In genomic region chr7:17672774-17673173, GRCh38 we compare ENCODE assay signal across 16 cellular contexts.
DNase-seq lines count a peak whose midpoint lies in the region; ATAC-seq and TF ChIP-seq lines count a peak whose summit lies in the region.
"Had no signal": no experiment of that assay in that cellular context is flagged by ENCODE, and none has a peak within 500 bp of the region (broad histone marks: within the 10 kb centered on the region; RNA-seq: fewer than 3 reads in every experiment).

No MANE protein-coding gene starts in this region.

- intact Hi-C loops in vagina (cut with DNase I), result no loop called here

- TF ChIP-seq CTCF in epithelial cell of esophagus (IDR thresholded peaks at IDR 0.05; ENCODE audit: insufficient read depth, low read depth, low read length, missing control alignments) (no peak), foreskin keratinocyte (conservative IDR thresholded peaks at IDR 0.05) (no peak), vagina (IDR thresholded peaks at IDR 0.05) (no peak)

- H3K27ac ChIP-seq in GM23248 (no peak overlapping the region), foreskin keratinocyte (peak overlapping the region; percentile 91), vagina (peak overlapping the region; percentile 3)
- H3K27ac ChIP-seq: C4-2B had no signal

- H3K4me1 ChIP-seq in GM23248 (ENCODE audit: insufficient read depth), result peaks cover 15% of the 10 kb centered on the region
- peaks cover 23% of the 10 kb centered on the region for H3K4me1 ChIP-seq in foreskin keratinocyte
- H3K4me1 ChIP-seq in vagina, result peaks cover 12% of the 10 kb centered on the region
- H3K4me1 ChIP-seq: HAP-1 had no signal

- no peak overlapping the region for H3K4me2 ChIP-seq in GM23248 (ENCODE audit: unreplicated experiment)

- no peak for TF ChIP-seq POLR2A in vagina (IDR thresholded peaks at IDR 0.05)

- in situ Hi-C loops in GM23248 (cut with MboI), result loop anchor here (25.0 kb wide), 1 partner anchor 685 kb away; no protein-coding TSS in a partner anchor

- peak overlapping the region; percentile 65 for H2AFZ ChIP-seq in GM23248

- H3F3A ChIP-seq in GM23248 (ENCODE audit: insufficient read depth), result peaks cover 19% of the 10 kb centered on the region

- DNase-seq in GM23248 (peak; percentile 45), epithelial cell of esophagus (ENCODE audit: low read depth) (peak; percentile 76), foreskin keratinocyte (peak in 1 of 2 donors; percentile 40), vagina (ENCODE audit: extremely low spot score in 2 of 2) (no peak), ecto neural progenitor cell (ENCODE audit: low spot score) (no peak), NCI-H1105 (lab: John Stamatoyannopoulos, UW) (no peak)
- DNase-seq: ACHN; AML-193; Caco-2; CD4-positive, alpha-beta T cell; DMS153; DMS79; GDM1 had no signal

- H3K27me3 ChIP-seq in GM23248 (replicated peaks; ENCODE audit: insufficient read depth) (no peaks in the 10 kb centered on the region), foreskin keratinocyte (no peaks in the 10 kb centered on the region), vagina (no peaks in the 10 kb centered on the region)

- H3K9ac ChIP-seq in GM23248, result no peak overlapping the region

- H3K4me3 ChIP-seq in GM23248 (no peak overlapping the region), epithelial cell of esophagus (ENCODE audit: low read length) (no peak overlapping the region), vagina (no peak overlapping the region)
- H3K4me3 ChIP-seq: HAP-1 had no signal

- ATAC-seq in foreskin keratinocyte (no peak), HG02970 (IDR thresholded peaks at IDR 0.05; ENCODE audit: low FRiP score, unreplicated experiment) (no peak)

- H4K20me1 ChIP-seq in GM23248 (ENCODE audit: insufficient read depth), result no peaks in the 10 kb centered on the region

- H3K36me3 ChIP-seq in GM23248 (ENCODE audit: low read depth), result no peaks in the 10 kb centered on the region
- H3K36me3 ChIP-seq in vagina, result no peaks in the 10 kb centered on the region
- H3K36me3 ChIP-seq: HAP-1 had no signal

- H3K9me2 ChIP-seq in GM23248 (ENCODE audit: insufficient read depth), result no peaks in the 10 kb centered on the region

- H3K79me2 ChIP-seq in GM23248 (ENCODE audit: insufficient read depth), result no peaks in the 10 kb centered on the region

- WGBS in GM23248 (ENCODE audit: low coverage in 1 of 2, low lambda C conversion rate in 2 of 2, missing lambda C conversion rate in 2 of 2), 2 experiments, result 25 to 26% methylated on average over 4 of the region's 4 CpGs

- H3K9me3 ChIP-seq in GM23248 (ENCODE audit: low read depth), result no peaks in the 10 kb centered on the region
- H3K9me3 ChIP-seq in vagina, result no peaks in the 10 kb centered on the region
- H3K9me3 ChIP-seq: Caco-2, HAP-1 had no signal

Comparison
In these comparisons a context has a peak if more than half of its experiments do, and no peak if none do; other contexts are left out.
1. DNase-seq: peak in GM23248 (single experiment) and epithelial cell of esophagus (single experiment); none in vagina (0 of 2), ecto neural progenitor cell (single experiment) and NCI-H1105 (single experiment).